In the genomic region with DNA sequence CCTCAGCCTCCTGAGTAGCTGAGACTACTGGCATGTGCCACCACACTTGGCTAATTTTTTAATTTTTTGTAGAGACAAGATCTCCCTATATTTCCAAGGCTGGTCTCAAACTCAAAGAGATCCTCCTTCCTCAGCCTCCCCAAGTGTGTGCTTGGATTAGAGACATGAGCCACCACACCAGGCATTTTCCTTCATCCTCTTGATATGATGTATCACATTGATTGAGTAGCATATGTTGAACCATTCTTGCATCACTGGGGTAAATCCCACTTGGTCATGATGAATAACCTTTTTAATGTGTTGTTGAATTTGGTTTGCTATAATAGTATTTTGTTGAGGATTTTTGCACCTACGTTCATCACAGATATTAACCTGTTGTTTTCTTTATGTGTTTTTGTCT, we compare ENCODE assay signal across 29 cellular contexts.
"Had no signal": no experiment of that assay in that cellular context is flagged by ENCODE, and none has a peak within 500 bp of the region (broad histone marks: within the 10 kb centered on the region; RNA-seq: fewer than 3 reads in every experiment).

No MANE protein-coding gene starts in this region.

- H3K4me1 ChIP-seq: gastrocnemius medialis, heart left ventricle had no signal

- H3K27ac Mint-ChIP-seq: activated CD8-positive, alpha-beta T cell treated with anti-CD3 and anti-CD28 coated beads for 36 hours; activated naive CD4-positive, alpha-beta T cell treated with anti-CD3 and anti-CD28 coated beads, Interleukin-2, amount 10 ng/mL, durations not matched to agents 7 days and 5 days; activated naive CD4-positive, alpha-beta T cell treated with anti-CD3 and anti-CD28 coated beads, Interleukin-2, amount 50 U/mL, for 72 hours; activated naive CD8-positive, alpha-beta T cell treated with anti-CD3 and anti-CD28 coated beads, Interleukin-2, amount 10 ng/mL, durations not matched to agents 7 days and 5 days; effector memory CD8-positive, alpha-beta T cell; T-helper 17 cell; T-helper 2 cell treated with Interferon-gamma antibody and Interleukin-4, amounts not matched to agents 5 μg/mL and 100 μg/mL, for 36 hours had no signal

- H3K4me3 ChIP-seq: gastrocnemius medialis, heart left ventricle had no signal

- H3K36me3 ChIP-seq: brain microvascular endothelial cell, gastrocnemius medialis, heart left ventricle had no signal

- H3K4me3 Mint-ChIP-seq: activated CD8-positive, alpha-beta T cell treated with anti-CD3 and anti-CD28 coated beads for 36 hours; activated naive CD4-positive, alpha-beta T cell treated with anti-CD3 and anti-CD28 coated beads, Interleukin-2, amount 10 ng/mL, durations not matched to agents 7 days and 5 days; activated naive CD8-positive, alpha-beta T cell treated with anti-CD3 and anti-CD28 coated beads, Interleukin-2, amount 10 ng/mL, durations not matched to agents 7 days and 5 days; effector memory CD8-positive, alpha-beta T cell; T-helper 17 cell; T-helper 2 cell treated with Interferon-gamma antibody and Interleukin-4, amounts not matched to agents 5 μg/mL and 100 μg/mL, for 36 hours had no signal

- H3K9me3 ChIP-seq: gastrocnemius medialis had no signal

- H3K4me1 Mint-ChIP-seq: activated naive CD4-positive, alpha-beta T cell treated with anti-CD3 and anti-CD28 coated beads, Interleukin-2, amount 10 ng/mL, durations not matched to agents 7 days and 5 days; activated naive CD8-positive, alpha-beta T cell treated with anti-CD3 and anti-CD28 coated beads, Interleukin-2, amount 10 ng/mL, durations not matched to agents 7 days and 5 days had no signal

- H3K27me3 ChIP-seq: brain microvascular endothelial cell, gastrocnemius medialis, heart left ventricle had no signal

- ATAC-seq: activated CD8-positive, alpha-beta T cell treated with anti-CD3 and anti-CD28 coated beads for 36 hours; activated naive CD4-positive, alpha-beta T cell treated with anti-CD3 and anti-CD28 coated beads, Interleukin-2, amount 50 U/mL, for 72 hours; effector memory CD8-positive, alpha-beta T cell; gastrocnemius medialis; heart left ventricle; T-helper 17 cell had no signal

- H3K27ac ChIP-seq: brain microvascular endothelial cell, epithelial cell of prostate, gastrocnemius medialis, heart left ventricle had no signal

- DNase-seq: activated CD4-positive, alpha-beta T cell treated with anti-CD3 and anti-CD28 coated beads for 4 hours; activated CD4-positive, alpha-beta T cell treated with anti-CD3 and anti-CD28 coated beads, Interleukin-2, amount 50 U/mL, for 1 hour; activated CD4-positive, alpha-beta T cell treated with anti-CD3 and anti-CD28 coated beads, Interleukin-2, amount 50 U/mL, for 48 hours; activated CD4-positive, CD25-positive, alpha-beta regulatory T cell; activated CD4-positive, CD25-positive, alpha-beta regulatory T cell treated with anti-CD3 and anti-CD28 coated beads, Interleukin-2, amount 50 U/mL, for 72 hours; activated CD8-positive, alpha-beta memory T cell treated with anti-CD3 and anti-CD28 coated beads for 24 hours; activated CD8-positive, alpha-beta T cell treated with anti-CD3 and anti-CD28 coated beads for 36 hours; activated gamma-delta T cell; activated naive CD4-positive, alpha-beta T cell; activated naive CD4-positive, alpha-beta T cell treated with anti-CD3 and anti-CD28 coated beads, Interleukin-2, amount 10 ng/mL, durations not matched to agents 7 days and 5 days; activated naive CD8-positive, alpha-beta T cell treated with anti-CD3 and anti-CD28 coated beads, Interleukin-2, amount 10 ng/mL, durations not matched to agents 7 days and 5 days; activated T-cell treated with anti-CD3 and anti-CD28 coated beads, Interleukin-2, amount 50 U/mL, for 48 hours; amniotic stem cell; anterior cingulate cortex; brain microvascular endothelial cell; caudate nucleus; cortex of kidney; dermis blood vessel endothelial cell; effector CD4-positive, alpha-beta T cell; effector memory CD8-positive, alpha-beta T cell; foreskin fibroblast; gastrocnemius medialis; glutamatergic neuron; heart left ventricle; T-helper 1 cell; T-helper 17 cell had no signal
